Comparison of ENCODE assay signal across 8 cellular contexts in genomic region chr14:76917759-76918175, GRCh38.
DNase-seq lines count a peak whose midpoint lies in the region; ATAC-seq, FAIRE-seq and TF ChIP-seq lines count a peak whose summit lies in the region.

No MANE protein-coding gene starts in this region.

- no peak for TF ChIP-seq POLR2A in suprapubic skin (IDR thresholded peaks at IDR 0.05)
- TF ChIP-seq POLR2A in H54 (IDR thresholded peaks at IDR 0.05; ENCODE audit: low read depth, low read length) = no peak

- no peak for FAIRE-seq in H54 (lab: Jason Lieb, UNC)

- H3K4me1 ChIP-seq in Karpas-422 (ENCODE audit: low read length) = peaks cover 45% of the 10 kb centered on the region
- H3K4me1 ChIP-seq in SJSA1 (replicated peaks) = peaks cover 64% of the 10 kb centered on the region
- peaks cover 75% of the 10 kb centered on the region for H3K4me1 ChIP-seq in hepatocyte (ENCODE audit: insufficient read depth)
- H3K4me1 ChIP-seq in suprapubic skin = peaks cover 80% of the 10 kb centered on the region

- H3K27me3 ChIP-seq in Karpas-422 (ENCODE audit: low read length) (no peaks in the 10 kb centered on the region), SJSA1 (replicated peaks) (no peaks in the 10 kb centered on the region), hepatocyte (no peaks in the 10 kb centered on the region), suprapubic skin (no peaks in the 10 kb centered on the region)

- H3K4me3 ChIP-seq in Karpas-422 (ENCODE audit: low read length) (no peak overlapping the region), SJSA1 (no peak overlapping the region), hepatocyte (no peak overlapping the region), suprapubic skin (peak overlapping the region; percentile 23)

- no peak for DNase-seq in Karpas-422
- no peak for DNase-seq in SJSA1 (ENCODE audit: low read depth in 1 of 2, low spot score in 2 of 2)
- DNase-seq in hepatocyte (ENCODE audit: low spot score) = no peak
- DNase-seq in suprapubic skin (ENCODE audit: low spot score in 2 of 2) = no peak
- DNase-seq in dedifferentiated amniotic fluid mesenchymal stem cell (ENCODE audit: extremely low spot score) = no peak
- no peak for DNase-seq in NCI-H1930 (lab: John Stamatoyannopoulos, UW)
- DNase-seq in H54 (ENCODE audit: insufficient read length, low spot score) = no peak

- peak overlapping the region; percentile 8; the same call in 1 of the 2 replicates for H3K9ac ChIP-seq in Karpas-422 (ENCODE audit: low read length)

- H4K20me1 ChIP-seq in Karpas-422 (ENCODE audit: insufficient read depth, low read depth, low read length) (no peaks in the 10 kb centered on the region), hepatocyte (ENCODE audit: insufficient read depth, poor library complexity, severe bottlenecking) (no peaks in the 10 kb centered on the region)

- WGBS in hepatocyte (ENCODE audit: low lambda C conversion rate, missing lambda C conversion rate) = 55% methylated on average over 4 of the region's 4 CpGs
- WGBS in suprapubic skin = 31% methylated on average over 4 of the region's 4 CpGs

- TF ChIP-seq EP300 in suprapubic skin (IDR thresholded peaks at IDR 0.05) = no peak

- H3K79me2 ChIP-seq in Karpas-422 (ENCODE audit: low read length) (no peaks in the 10 kb centered on the region), hepatocyte (no peaks in the 10 kb centered on the region)

- H3K36me3 ChIP-seq in Karpas-422 (ENCODE audit: insufficient read depth, low read length) (no peaks in the 10 kb centered on the region), SJSA1 (no peaks in the 10 kb centered on the region), hepatocyte (replicated peaks; ENCODE audit: insufficient read depth, low read depth) (no peaks in the 10 kb centered on the region), suprapubic skin (no peaks in the 10 kb centered on the region)

- H3K27ac ChIP-seq in Karpas-422 (ENCODE audit: low read length) = no peak overlapping the region
- H3K27ac ChIP-seq in SJSA1 = peak overlapping the region; percentile 88
- H3K27ac ChIP-seq in hepatocyte = peak overlapping the region; percentile 98
- H3K27ac ChIP-seq in suprapubic skin = peak overlapping the region; percentile 98

- H3K4me2 ChIP-seq in Karpas-422 (ENCODE audit: low read depth, low read length, poor library complexity, severe bottlenecking) (no peak overlapping the region), hepatocyte (peak overlapping the region; percentile 46)

- no peak for ATAC-seq in GM18870 (IDR thresholded peaks at IDR 0.05; ENCODE audit: unreplicated experiment)

- TF ChIP-seq CTCF in hepatocyte (IDR thresholded peaks at IDR 0.05; ENCODE audit: poor library complexity) (no peak), suprapubic skin (IDR thresholded peaks at IDR 0.05) (no peak)

- H2AFZ ChIP-seq in Karpas-422 (ENCODE audit: low read length) (no peak overlapping the region), hepatocyte (no peak overlapping the region)

- H3K9me3 ChIP-seq in Karpas-422 (ENCODE audit: low read length) = no peaks in the 10 kb centered on the region
- H3K9me3 ChIP-seq in SJSA1 (replicated peaks) = no peaks in the 10 kb centered on the region
- H3K9me3 ChIP-seq in hepatocyte (ENCODE audit: low read depth) = no peaks in the 10 kb centered on the region
- H3K9me3 ChIP-seq in suprapubic skin = no peaks in the 10 kb centered on the region

- H3K9me2 ChIP-seq in Karpas-422 (replicated peaks; ENCODE audit: insufficient read depth, low read length) = no peaks in the 10 kb centered on the region
- no peaks in the 10 kb centered on the region for H3K9me2 ChIP-seq in hepatocyte (replicated peaks; ENCODE audit: insufficient read depth)
